ENCODE assay signal across 1 cellular context in the genomic region with DNA sequence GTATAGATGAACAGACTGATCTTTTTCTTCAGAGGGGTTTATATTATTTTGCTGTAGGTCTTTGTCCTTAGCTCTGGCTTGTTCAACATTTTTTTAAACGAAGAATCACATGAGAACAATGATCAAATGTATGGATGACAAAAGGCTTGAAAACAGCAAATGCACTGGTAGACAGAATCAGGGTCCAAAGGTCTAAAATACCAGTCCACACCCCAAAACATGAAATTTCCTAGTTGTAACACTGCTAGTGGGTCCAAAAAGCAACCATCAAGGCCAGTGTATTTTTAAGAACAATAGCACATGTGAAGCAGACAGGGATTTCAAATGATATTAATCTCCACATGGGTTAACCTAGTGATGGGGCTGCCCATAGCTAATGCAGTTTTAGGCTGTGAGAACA.
TF ChIP-seq lines count a peak whose summit lies in the region.

No MANE protein-coding gene starts in this region.

TF ChIP-seq in HepG2, 621 proteins besides CTCF, POLR2A, EP300 and RAD21:
- TF ChIP-seq ZNF644 (CRISPR knock-in tag; IDR thresholded peaks at IDR 0.05; ENCODE audit: low read depth): peak; percentile 42; the same call in 1 of the 2 replicates
- TF ChIP-seq, protein P1, sequence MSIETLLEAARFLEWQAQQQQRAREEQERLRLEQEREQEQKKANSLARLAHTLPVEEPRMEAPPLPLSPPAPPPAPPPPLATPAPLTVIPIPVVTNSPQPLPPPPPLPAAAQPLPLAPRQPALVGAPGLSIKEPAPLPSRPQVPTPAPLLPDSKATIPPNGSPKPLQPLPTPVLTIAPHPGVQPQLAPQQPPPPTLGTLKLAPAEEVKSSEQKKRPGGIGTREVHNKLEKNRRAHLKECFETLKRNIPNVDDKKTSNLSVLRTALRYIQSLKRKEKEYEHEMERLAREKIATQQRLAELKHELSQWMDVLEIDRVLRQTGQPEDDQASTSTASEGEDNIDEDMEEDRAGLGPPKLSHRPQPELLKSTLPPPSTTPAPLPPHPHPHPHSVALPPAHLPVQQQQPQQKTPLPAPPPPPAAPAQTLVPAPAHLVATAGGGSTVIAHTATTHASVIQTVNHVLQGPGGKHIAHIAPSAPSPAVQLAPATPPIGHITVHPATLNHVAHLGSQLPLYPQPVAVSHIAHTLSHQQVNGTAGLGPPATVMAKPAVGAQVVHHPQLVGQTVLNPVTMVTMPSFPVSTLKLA (IDR thresholded peaks at IDR 0.05): peak; percentile 54
- TF ChIP-seq SOX5 (CRISPR knock-in tag; IDR thresholded peaks at IDR 0.05; ENCODE audit: borderline replicate concordance): peak; percentile 41; the same call in 1 of the 2 replicates
- TF ChIP-seq SKI (IDR thresholded peaks at IDR 0.05; ENCODE audit: partially characterized antibody): no peak
- TF ChIP-seq HNF4A (CRISPR knock-in tag; IDR thresholded peaks at IDR 0.05): peak; percentile 59
- no peak for TF ChIP-seq SOX13 (IDR thresholded peaks at IDR 0.05)
- TF ChIP-seq SOX13 (CRISPR knock-in tag; conservative IDR thresholded peaks at IDR 0.05 in 1 of 2, IDR thresholded peaks at IDR 0.05 in 1 of 2): peak in 1 of 2 experiments; percentile 67; a peak in 2 of 4 replicates
- no peak for TF ChIP-seq SIN3A (IDR thresholded peaks at IDR 0.05; ENCODE audit: borderline replicate concordance, low read depth, low read length)
- TF ChIP-seq, protein P2, sequence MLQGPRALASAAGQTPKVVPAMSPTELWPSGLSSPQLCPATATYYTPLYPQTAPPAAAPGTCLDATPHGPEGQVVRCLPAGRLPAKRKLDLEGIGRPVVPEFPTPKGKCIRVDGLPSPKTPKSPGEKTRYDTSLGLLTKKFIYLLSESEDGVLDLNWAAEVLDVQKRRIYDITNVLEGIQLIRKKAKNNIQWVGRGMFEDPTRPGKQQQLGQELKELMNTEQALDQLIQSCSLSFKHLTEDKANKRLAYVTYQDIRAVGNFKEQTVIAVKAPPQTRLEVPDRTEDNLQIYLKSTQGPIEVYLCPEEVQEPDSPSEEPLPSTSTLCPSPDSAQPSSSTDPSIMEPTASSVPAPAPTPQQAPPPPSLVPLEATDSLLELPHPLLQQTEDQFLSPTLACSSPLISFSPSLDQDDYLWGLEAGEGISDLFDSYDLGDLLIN (CRISPR knock-in tag; IDR thresholded peaks at IDR 0.05; ENCODE audit: borderline replicate concordance): no peak
